Comparison of ENCODE assay signal across 16 cellular contexts in the genomic region with DNA sequence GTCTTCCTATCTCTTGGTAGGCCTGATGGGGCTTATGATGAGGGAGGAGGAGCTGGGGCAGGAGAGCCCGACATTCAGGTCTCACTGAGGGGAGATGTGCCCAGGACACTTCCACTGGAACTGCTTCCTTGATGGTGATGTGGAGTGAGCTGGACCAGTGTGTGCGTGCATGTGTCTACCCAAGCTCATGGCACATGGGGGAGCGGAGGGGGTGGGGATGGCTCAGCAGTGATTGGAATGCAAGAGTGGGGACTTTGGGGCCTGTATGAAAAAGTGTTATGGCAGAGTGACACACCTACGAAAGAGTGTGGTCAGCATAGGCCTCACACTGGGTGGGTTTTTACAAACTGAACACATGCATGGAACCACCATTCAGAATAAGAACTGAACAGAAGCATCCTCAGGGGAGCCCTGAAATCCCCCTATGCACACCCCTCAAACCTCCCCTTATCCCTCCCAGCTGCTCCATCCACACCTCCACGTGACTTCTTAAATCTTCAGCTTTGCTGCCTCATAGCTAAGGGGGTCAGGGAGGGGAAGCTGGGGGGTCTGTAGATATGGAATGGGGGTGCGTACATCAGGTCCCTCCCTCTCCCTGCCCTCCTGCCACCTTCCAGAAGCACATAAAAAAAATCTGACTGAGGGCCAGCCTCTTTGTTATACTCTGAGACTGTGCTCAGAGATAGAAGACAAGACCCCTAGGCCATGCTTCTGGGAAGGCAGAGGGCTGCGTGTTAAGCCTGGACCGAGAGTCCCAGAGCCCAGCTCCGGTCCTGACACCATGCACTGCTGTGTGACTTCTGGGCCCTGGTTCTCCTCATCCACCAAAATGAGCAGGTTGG. TPM values are rescaled to one million over a fixed set of nuclear protein-coding genes. Genes with fewer than 3 reads are reported as not detected.
DNase-seq lines count a peak whose midpoint lies in the region; ATAC-seq and TF ChIP-seq lines count a peak whose summit lies in the region.
"Had no signal": no experiment of that assay in that cellular context is flagged by ENCODE, and none has a peak within 500 bp of the region (broad histone marks: within the 10 kb centered on the region; RNA-seq: fewer than 3 reads in every experiment).

No MANE protein-coding gene starts in this region.

- peaks cover 56% of the 10 kb centered on the region for H3K4me1 Mint-ChIP-seq in stimulated activated memory B cell treated with anti-CD40 and anti-IgM and Interleukin-4, amounts not matched to agents 10 μg/mL and 1 μg/mL and 100 μg/mL, for 72 hours
- peaks cover 11 to 17% of the 10 kb centered on the region in 2 donors for H3K4me1 Mint-ChIP-seq in natural killer cell treated with Interleukin-12 subunit alpha and Interleukin-12 subunit beta and Interleukin-15 and Interleukin-18, amount 100 ng/mL, for 72 hours (ENCODE audit: low read depth in 2 of 2)

- DNase-seq in activated effector memory CD4-positive, alpha-beta T cell treated with anti-CD3 and anti-CD28 coated beads, Interleukin-2, amount 50 U/mL, for 16 hours = peak; percentile 61
- DNase-seq in activated effector memory CD4-positive, alpha-beta T cell treated with Interleukin-2 at 50 U/mL for 16 hours = no peak
- no peak for DNase-seq in RWPE1 (ENCODE audit: low spot score)
- DNase-seq in right lobe of liver = no peak
- DNase-seq in kidney glomerular epithelial cell (lab: John Stamatoyannopoulos, UW) = no peak
- DNase-seq in natural killer cell treated with Interleukin-12 subunit alpha and Interleukin-12 subunit beta and Interleukin-15 and Interleukin-18, amount 100 ng/mL, for 72 hours (ENCODE audit: low spot score) = no peak
- DNase-seq: anterior cingulate cortex; foreskin fibroblast; HFFc6; left ventricle myocardium superior; NCI-H1930; NCI-H446; stimulated activated naive CD4-positive, alpha-beta T cell treated with Interleukin-2 at 50 U/mL for 16 hours had no signal

- no peak overlapping the region for H3K4me3 ChIP-seq in right lobe of liver

- no peaks in the 10 kb centered on the region for H3K9me3 Mint-ChIP-seq in stimulated activated memory B cell treated with anti-CD40 and anti-IgM and Interleukin-4, amounts not matched to agents 10 μg/mL and 1 μg/mL and 100 μg/mL, for 72 hours
- H3K9me3 Mint-ChIP-seq in natural killer cell treated with Interleukin-12 subunit alpha and Interleukin-12 subunit beta and Interleukin-15 and Interleukin-18, amount 100 ng/mL, for 72 hours = no peaks in the 10 kb centered on the region
- H3K9me3 Mint-ChIP-seq: HFFc6 had no signal

- no peak for TF ChIP-seq POLR2A in right lobe of liver (IDR thresholded peaks at IDR 0.05)

- ATAC-seq in right lobe of liver (no peak), HG03097 (IDR thresholded peaks at IDR 0.05; ENCODE audit: low FRiP score, unreplicated experiment) (no peak)
- peak; percentile 49 for ATAC-seq in stimulated activated memory B cell treated with anti-CD40 and anti-IgM and Interleukin-4, amounts not matched to agents 10 μg/mL and 1 μg/mL and 100 μg/mL, for 72 hours
- ATAC-seq in natural killer cell treated with Interleukin-12 subunit alpha and Interleukin-12 subunit beta and Interleukin-15 and Interleukin-18, amount 100 ng/mL, for 72 hours = no peak
- ATAC-seq: left ventricle myocardium superior, Right ventricle myocardium inferior had no signal

- peak overlapping the region; percentile 69 for H3K27ac Mint-ChIP-seq in stimulated activated memory B cell treated with anti-CD40 and anti-IgM and Interleukin-4, amounts not matched to agents 10 μg/mL and 1 μg/mL and 100 μg/mL, for 72 hours
- no peak overlapping the region for H3K27ac Mint-ChIP-seq in natural killer cell treated with Interleukin-12 subunit alpha and Interleukin-12 subunit beta and Interleukin-15 and Interleukin-18, amount 100 ng/mL, for 72 hours
- H3K27ac Mint-ChIP-seq: HFFc6 had no signal

- POLR2A ChIA-PET in RWPE1 (lab: Yijun Ruan, JAX; ENCODE audit: low non-redundant PET) = no interaction called here

- no peaks in the 10 kb centered on the region for H3K27me3 Mint-ChIP-seq in stimulated activated memory B cell treated with anti-CD40 and anti-IgM and Interleukin-4, amounts not matched to agents 10 μg/mL and 1 μg/mL and 100 μg/mL, for 72 hours
- H3K27me3 Mint-ChIP-seq in natural killer cell treated with Interleukin-12 subunit alpha and Interleukin-12 subunit beta and Interleukin-15 and Interleukin-18, amount 100 ng/mL, for 72 hours = peaks cover 5 to 21% of the 10 kb centered on the region in 2 donors

- no peaks in the 10 kb centered on the region for H3K9me3 ChIP-seq in right lobe of liver

- no peak overlapping the region for H3K4me3 Mint-ChIP-seq in stimulated activated memory B cell treated with anti-CD40 and anti-IgM and Interleukin-4, amounts not matched to agents 10 μg/mL and 1 μg/mL and 100 μg/mL, for 72 hours
- H3K4me3 Mint-ChIP-seq in natural killer cell treated with Interleukin-12 subunit alpha and Interleukin-12 subunit beta and Interleukin-15 and Interleukin-18, amount 100 ng/mL, for 72 hours = no peak overlapping the region
- H3K4me3 Mint-ChIP-seq: HFFc6 had no signal

- H3K27ac ChIP-seq in RWPE1 (peak overlapping the region; percentile 100), right lobe of liver (peak overlapping the region; percentile 17 to 98 (median 94))

- no peaks in the 10 kb centered on the region for H3K36me3 Mint-ChIP-seq in stimulated activated memory B cell treated with anti-CD40 and anti-IgM and Interleukin-4, amounts not matched to agents 10 μg/mL and 1 μg/mL and 100 μg/mL, for 72 hours
- no peaks in the 10 kb centered on the region for H3K36me3 Mint-ChIP-seq in natural killer cell treated with Interleukin-12 subunit alpha and Interleukin-12 subunit beta and Interleukin-15 and Interleukin-18, amount 100 ng/mL, for 72 hours

- H3K4me1 ChIP-seq in right lobe of liver = peaks cover 0 to 92% (median 46%) of the 10 kb centered on the region in 4 donors

- H3K27me3 ChIP-seq in right lobe of liver = no peaks in the 10 kb centered on the region

- WGBS in right lobe of liver (ENCODE audit: insufficient coverage, low coverage, low lambda C conversion rate, missing lambda C conversion rate) = 90% methylated on average over 5 of the region's 9 CpGs

- CTCF ChIA-PET in RWPE1 (lab: Yijun Ruan, JAX) = interaction anchor here (0.6 kb wide), 2 partner anchors 16 to 130 kb away, joined by 3 read pairs; no protein-coding TSS in a partner anchor

- intact Hi-C loops in right lobe of liver (cut with DNase I) = no loop called here

- TF ChIP-seq CTCF in RWPE1 (conservative IDR thresholded peaks at IDR 0.05; ENCODE audit: low read depth) (no peak), right lobe of liver (IDR thresholded peaks at IDR 0.05) (no peak)

- peaks cover 0 to 5% (median 0%) of the 10 kb centered on the region in 4 donors for H3K36me3 ChIP-seq in right lobe of liver

RNA-seq across cellular contexts. Expression of gene IL6R, which starts 11.6 kb away (rescaled TPM):
- total RNA-seq in right lobe of liver = 100 to 1,000 TPM in 2 of 6 experiments, 10 to 100 TPM in 4; 32.2 to 145 (median 68.2) TPM
- 1 to 10 TPM; 2.3 to 4.0 TPM for total RNA-seq in natural killer cell treated with Interleukin-12 subunit alpha and Interleukin-12 subunit beta and Interleukin-15 and Interleukin-18, amount 100 ng/mL, for 72 hours

Comparison
In these comparisons a context has a peak if more than half of its experiments do, and no peak if none do; other contexts are left out.
1. RNA of gene IL6R, which starts 11.6 kb away (total RNA-seq): 32.2 to 145 TPM in right lobe of liver; 2.3 to 4.0 TPM in natural killer cell treated with Interleukin-12 subunit alpha and Interleukin-12 subunit beta and Interleukin-15 and Interleukin-18, amount 100 ng/mL, for 72 hours; every median in the first group is over 4 times any median in the second.